8 cellular contexts compared by ENCODE assay signal in the genomic region with DNA sequence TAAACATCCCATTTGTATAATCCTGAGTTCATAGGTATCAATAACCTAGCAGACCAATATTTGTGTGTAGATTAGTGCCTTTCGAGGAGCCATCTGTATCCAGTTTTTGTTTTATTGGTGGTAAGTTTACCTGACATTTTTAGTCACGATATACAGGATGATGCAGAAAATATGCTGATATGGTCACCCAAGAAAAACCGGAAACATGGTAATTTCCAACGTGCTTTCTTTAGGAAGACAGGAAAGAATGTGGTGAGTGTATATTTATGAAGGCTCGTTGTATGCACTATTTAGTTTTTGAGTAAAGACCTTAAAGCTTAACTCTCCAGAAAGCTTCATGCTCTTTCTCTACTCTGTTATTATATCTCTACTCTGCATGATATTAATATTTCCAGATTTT.
"Had no signal": no experiment of that assay in that cellular context is flagged by ENCODE, and none has a peak within 500 bp of the region (broad histone marks: within the 10 kb centered on the region; RNA-seq: fewer than 3 reads in every experiment).

No MANE protein-coding gene starts in this region.

- DNase-seq: H9, HCEC 1CT, KBM-7 had no signal

- H3K9me3 Mint-ChIP-seq: GM23338, H9, IgD-negative memory B cell had no signal

- H3K36me3 Mint-ChIP-seq: IgD-negative memory B cell had no signal

- ATAC-seq: GM23338 had no signal

- H3K27ac Mint-ChIP-seq: GM23338, H9, IgD-negative memory B cell had no signal

- FAIRE-seq: H1, H54, HTR-8/SVneo had no signal

- H3K4me3 Mint-ChIP-seq: GM23338, H9, IgD-negative memory B cell had no signal

- H3K4me3 ChIP-seq: GM23338 had no signal

- H3K4me2 ChIP-seq: GM23338 had no signal

- H3K4me1 Mint-ChIP-seq: GM23338, H9 had no signal
